ENCODE assay signal across 26 cellular contexts in the genomic region with DNA sequence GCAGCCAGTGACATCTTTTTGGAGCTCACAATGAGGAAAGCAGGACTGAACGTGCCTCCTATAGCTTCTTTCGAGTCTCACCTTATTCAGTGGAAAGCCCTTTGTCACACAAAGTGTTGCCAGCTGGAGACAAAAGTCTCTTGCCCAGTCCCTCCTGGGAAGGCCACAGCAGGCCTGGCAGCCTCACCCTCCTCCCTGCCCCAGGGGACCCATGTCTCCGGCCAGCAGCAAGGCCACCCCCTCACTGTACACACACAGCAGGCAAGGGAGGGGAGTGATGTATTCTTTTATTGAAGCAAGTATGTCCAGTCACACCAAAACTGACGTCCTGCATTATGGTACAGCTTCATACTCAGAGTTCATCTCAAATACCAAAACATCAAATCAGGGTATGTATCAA. TPM values are rescaled to one million over a fixed set of nuclear protein-coding genes. Genes with fewer than 3 reads are reported as not detected.
A peak's percentile ranks its signal among the peaks of the same experiment; 100 is the strongest.
DNase-seq lines count a peak whose midpoint lies in the region; ATAC-seq and TF ChIP-seq lines count a peak whose summit lies in the region.
"Had no signal": no experiment of that assay in that cellular context is flagged by ENCODE, and none has a peak within 500 bp of the region (broad histone marks: within the 10 kb centered on the region; RNA-seq: fewer than 3 reads in every experiment).

No MANE protein-coding gene starts in this region.

- H3K27ac Mint-ChIP-seq in activated T-helper 17 cell treated with anti-CD3 and anti-CD28 coated beads, Interleukin-2, amount 50 U/mL, for 72 hours: peak overlapping the region; percentile 37
- H3K27ac Mint-ChIP-seq: activated naive CD8-positive, alpha-beta T cell treated with anti-CD3 and anti-CD28 coated beads, Interleukin-2, amount 50 U/mL, for 24 hours; progenitor cell of endocrine pancreas had no signal

- no peak overlapping the region for H3K27ac ChIP-seq in lung (ENCODE audit: low read depth in 1 of 2, low read length in 1 of 2)
- H3K27ac ChIP-seq: body of pancreas, neural progenitor cell, RWPE1, uterus had no signal

- H3K36me3 Mint-ChIP-seq in activated T-helper 17 cell treated with anti-CD3 and anti-CD28 coated beads, Interleukin-2, amount 50 U/mL, for 72 hours (ENCODE audit: low read depth): peaks cover 13% of the 10 kb centered on the region
- H3K36me3 Mint-ChIP-seq: neural progenitor cell had no signal

- no peak for TF ChIP-seq CTCF in lung (IDR thresholded peaks at IDR 0.05; ENCODE audit: control extremely low read depth, extremely low read depth)

- peaks cover 0 to 2% of the 10 kb centered on the region in 2 donors for H3K4me1 ChIP-seq in lung (ENCODE audit: control insufficient read depth in 2 of 2, insufficient read depth in 2 of 2, low read length in 2 of 2)
- H3K4me1 ChIP-seq: body of pancreas, HAP-1, neural progenitor cell, uterus had no signal

- WGBS in lung, 2 donors: 76 to 86% methylated on average over 4 of the region's 4 CpGs

- H3K9me3 Mint-ChIP-seq in activated T-helper 17 cell treated with anti-CD3 and anti-CD28 coated beads, Interleukin-2, amount 50 U/mL, for 72 hours: no peaks in the 10 kb centered on the region
- H3K9me3 Mint-ChIP-seq: activated naive CD8-positive, alpha-beta T cell treated with anti-CD3 and anti-CD28 coated beads, Interleukin-2, amount 50 U/mL, for 24 hours; CD14-positive monocyte; neural progenitor cell had no signal

- DNase-seq in 8988T (peak; percentile 4), GM03348 (ENCODE audit: low spot score) (peak; percentile 5), lung (ENCODE audit: low spot score) (peak; percentile 24), NCI-H1930 (lab: John Stamatoyannopoulos, UW) (no peak), mesenteric fat pad (ENCODE audit: low spot score) (no peak)
- no peak for DNase-seq in stimulated activated CD8-positive, alpha-beta memory T cell treated with anti-CD3 and anti-CD28 coated beads, Interleukin-4, amount 100 ng/mL, for 48 hours
- DNase-seq: activated CD4-positive, alpha-beta T cell treated with anti-CD3 and anti-CD28 coated beads, Interleukin-2, amount 50 U/mL, for 4 hours; activated CD8-positive, alpha-beta memory T cell treated with anti-CD3 and anti-CD28 coated beads, Interleukin-2, amount 50 U/mL, for 48 hours; activated gamma-delta T cell; activated naive CD8-positive, alpha-beta T cell treated with anti-CD3 and anti-CD28 coated beads, Interleukin-2, amount 50 U/mL, for 24 hours; Calu3; effector CD8-positive, alpha-beta T cell; hypothalamus; left ventricle myocardium superior; NCI-H1048; NCI-H1694 treated with DMSO at 0.1 percent for 48 hours; NCI-H526; substantia nigra; uterus had no signal

- H3K4me3 ChIP-seq in lung: no peak overlapping the region
- H3K4me3 ChIP-seq: body of pancreas, HAP-1, neural progenitor cell, uterus had no signal

- no peaks in the 10 kb centered on the region for H3K27me3 ChIP-seq in lung (ENCODE audit: control insufficient read depth, insufficient read depth)
- H3K27me3 ChIP-seq: body of pancreas, neural progenitor cell, uterus had no signal

- ATAC-seq in activated T-helper 17 cell treated with anti-CD3 and anti-CD28 coated beads, Interleukin-2, amount 50 U/mL, for 72 hours (replicated peaks): no peak
- no peak for ATAC-seq in lung (ENCODE audit: insufficient read depth, low FRiP score)
- ATAC-seq: body of pancreas, left ventricle myocardium superior had no signal

- no peak overlapping the region for H3K4me3 Mint-ChIP-seq in activated T-helper 17 cell treated with anti-CD3 and anti-CD28 coated beads, Interleukin-2, amount 50 U/mL, for 72 hours
- H3K4me3 Mint-ChIP-seq: activated naive CD8-positive, alpha-beta T cell treated with anti-CD3 and anti-CD28 coated beads, Interleukin-2, amount 50 U/mL, for 24 hours; CD14-positive monocyte; neural progenitor cell had no signal

- H3K36me3 ChIP-seq in lung (ENCODE audit: control insufficient read depth in 2 of 2, insufficient read depth in 2 of 2, low read length in 2 of 2): no peaks in the 10 kb centered on the region
- H3K36me3 ChIP-seq: HAP-1, neural progenitor cell, uterus had no signal

- no peaks in the 10 kb centered on the region for H3K9me3 ChIP-seq in lung (ENCODE audit: control insufficient read depth in 2 of 2, insufficient read depth in 1 of 2, low read length in 1 of 2)
- H3K9me3 ChIP-seq: body of pancreas, HAP-1, uterus had no signal

- H3K27me3 Mint-ChIP-seq in activated T-helper 17 cell treated with anti-CD3 and anti-CD28 coated beads, Interleukin-2, amount 50 U/mL, for 72 hours: no peaks in the 10 kb centered on the region
- H3K27me3 Mint-ChIP-seq: activated naive CD8-positive, alpha-beta T cell treated with anti-CD3 and anti-CD28 coated beads, Interleukin-2, amount 50 U/mL, for 24 hours; progenitor cell of endocrine pancreas had no signal

- H3K4me1 Mint-ChIP-seq in activated T-helper 17 cell treated with anti-CD3 and anti-CD28 coated beads, Interleukin-2, amount 50 U/mL, for 72 hours: no peaks in the 10 kb centered on the region
- H3K4me1 Mint-ChIP-seq: activated naive CD8-positive, alpha-beta T cell treated with anti-CD3 and anti-CD28 coated beads, Interleukin-2, amount 50 U/mL, for 24 hours; neural progenitor cell had no signal

RNA-seq across cellular contexts. Expression of a gene that starts 56.0 kb away (rescaled TPM):
- total RNA-seq in activated T-helper 17 cell treated with anti-CD3 and anti-CD28 coated beads, Interleukin-2, amount 50 U/mL, for 72 hours: 10 to 100 TPM; 31.6 to 36.3 TPM
- total RNA-seq in lung: 10 to 100 TPM; 29.2 to 37.4 TPM
- 10 to 100 TPM in 1 of 2 donors, 1 to 10 TPM in 1; 9.8 to 48.4 TPM for polyA plus RNA-seq in lung
- total RNA-seq in mesenteric fat pad: 31.0 TPM

Comparison
In these comparisons a context has a peak if more than half of its experiments do, and no peak if none do; other contexts are left out.
1. DNase-seq: peak in 8988T (single experiment), GM03348 (single experiment) and lung (single experiment); none in NCI-H1930 (0 of 2), stimulated activated CD8-positive, alpha-beta memory T cell treated with anti-CD3 and anti-CD28 coated beads, Interleukin-4, amount 100 ng/mL, for 48 hours (single experiment) and mesenteric fat pad (single experiment).